ENCODE assay signal across 15 cellular contexts in genomic region chr6:46190889-46191288, GRCh38. TPM values are rescaled to one million over a fixed set of nuclear protein-coding genes. Genes with fewer than 3 reads are reported as not detected.
"Had no signal": no experiment of that assay in that cellular context is flagged by ENCODE, and none has a peak within 500 bp of the region (broad histone marks: within the 10 kb centered on the region; RNA-seq: fewer than 3 reads in every experiment).

No MANE protein-coding gene starts in this region.

- ATAC-seq: activated CD8-positive, alpha-beta memory T cell treated with anti-CD3 and anti-CD28 coated beads, Interleukin-2, amount 10 ng/mL, durations not matched to agents 7 days and 5 days; body of pancreas; left colon; WTC11 had no signal

- DNase-seq: activated CD4-positive, alpha-beta memory T cell treated with anti-CD3 and anti-CD28 coated beads, Interleukin-2, amount 10 ng/mL, durations not matched to agents 7 days and 5 days; activated CD4-positive, alpha-beta T cell treated with anti-CD3 and anti-CD28 coated beads for 4 hours; activated CD8-positive, alpha-beta memory T cell treated with anti-CD3 and anti-CD28 coated beads, Interleukin-2, amount 10 ng/mL, durations not matched to agents 7 days and 5 days; activated naive CD8-positive, alpha-beta T cell treated with anti-CD3 and anti-CD28 coated beads for 36 hours; amniotic stem cell; body of pancreas; central memory CD4-positive, alpha-beta T cell; left colon; stimulated activated CD4-positive, alpha-beta T cell treated with anti-CD3 and anti-CD28 coated beads, Interleukin-12 subunit alpha, Interleukin-12 subunit beta, amount 100 ng/mL, for 4 hours; stimulated activated CD4-positive, alpha-beta T cell treated with anti-CD3 and anti-CD28 coated beads, Interleukin-2, amount 100 ng/mL, for 24 hours; stimulated activated naive CD4-positive, alpha-beta T cell treated with Interleukin-2 at 50 U/mL for 16 hours had no signal

- H3K27me3 ChIP-seq: body of pancreas, hepatocyte had no signal

- H3K79me2 ChIP-seq: hepatocyte, parathyroid adenoma had no signal

- H3K4me1 ChIP-seq: body of pancreas, parathyroid adenoma had no signal

- H3K27ac ChIP-seq: body of pancreas, hepatocyte, parathyroid adenoma had no signal

- H2AFZ ChIP-seq: hepatocyte, parathyroid adenoma had no signal

- H3K4me2 ChIP-seq: hepatocyte had no signal

- H3K9ac ChIP-seq: parathyroid adenoma had no signal

- H3K4me3 ChIP-seq: body of pancreas, hepatocyte, lung had no signal

- H3K9me3 ChIP-seq: body of pancreas had no signal

RNA-seq across cellular contexts. Expression of gene ENPP5, which starts 20.1 kb away (rescaled TPM):
- total RNA-seq: activated CD4-positive, alpha-beta memory T cell treated with anti-CD3 and anti-CD28 coated beads, Interleukin-2, amount 10 ng/mL, durations not matched to agents 7 days and 5 days had no signal
